In genomic region chr10:129758591-129759021, GRCh38 we compare ENCODE assay signal across 21 cellular contexts.
DNase-seq lines count a peak whose midpoint lies in the region; ATAC-seq and TF ChIP-seq lines count a peak whose summit lies in the region.
"Had no signal": no experiment of that assay in that cellular context is flagged by ENCODE, and none has a peak within 500 bp of the region (broad histone marks: within the 10 kb centered on the region; RNA-seq: fewer than 3 reads in every experiment).

No MANE protein-coding gene starts in this region.

- H3K4me3 ChIP-seq in lower lobe of right lung (no peak overlapping the region), testis (no peak overlapping the region)
- H3K4me3 ChIP-seq: BLaER1 treated with 17β-estradiol and CSF1 and Interleukin-3, amounts not matched to agents 10 nM and 100 nM; skin epidermis; thyroid gland had no signal

- H3K27ac ChIP-seq in lower lobe of right lung: no peak overlapping the region
- no peak overlapping the region for H3K27ac ChIP-seq in testis
- H3K27ac ChIP-seq: BLaER1 treated with 17β-estradiol and CSF1 and Interleukin-3, amounts not matched to agents 10 nM and 100 nM; parathyroid adenoma; skin epidermis; thyroid gland had no signal

- H3K4me1 ChIP-seq in lower lobe of right lung: no peaks in the 10 kb centered on the region
- H3K4me1 ChIP-seq in testis: no peaks in the 10 kb centered on the region
- H3K4me1 ChIP-seq: Caco-2, parathyroid adenoma had no signal

- ATAC-seq in lower lobe of right lung (no peak), GM21515 (IDR thresholded peaks at IDR 0.05; ENCODE audit: unreplicated experiment) (no peak), HG03025 (IDR thresholded peaks at IDR 0.05; ENCODE audit: low FRiP score, unreplicated experiment) (no peak)
- ATAC-seq: stimulated activated memory B cell treated with anti-CD40 and anti-IgM and Interleukin-4, amounts not matched to agents 10 μg/mL and 1 μg/mL and 100 μg/mL, for 72 hours had no signal

- 93 to 98% methylated on average over 14 of the region's 14 CpGs for WGBS in testis, 2 donors

- intact Hi-C loops in lower lobe of right lung (cut with DNase I): no loop called here
- intact Hi-C loops in testis (cut with DNase I; ENCODE audit: low total_unique reads): no loop called here

- DNase-seq in activated effector memory CD4-positive, alpha-beta T cell treated with anti-CD3 and anti-CD28 coated beads, Interleukin-2, amount 50 U/mL, for 16 hours: peak; percentile 51
- no peak for DNase-seq in activated effector memory CD4-positive, alpha-beta T cell treated with Interleukin-2 at 50 U/mL for 16 hours
- peak; percentile 58 for DNase-seq in astrocyte of the hippocampus (ENCODE audit: low read depth, low spot score)
- peak; percentile 31 for DNase-seq in lower lobe of right lung
- peak; percentile 6 for DNase-seq in testis
- DNase-seq in SKM-1 (lab: John Stamatoyannopoulos, UW; ENCODE audit: unreplicated experiment): no peak
- DNase-seq: midbrain; NCI-H1092; NCI-H1930; NCI-H226; NCI-H748 treated with DMSO at 0.1 percent for 48 hours; stimulated activated CD4-positive, alpha-beta T cell treated with anti-CD3 and anti-CD28 coated beads, Interleukin-2, amount 100 ng/mL, for 24 hours; SW 1271; thyroid gland had no signal

- H3K36me3 ChIP-seq in lower lobe of right lung (peaks cover 6% of the 10 kb centered on the region), testis (ENCODE audit: low read depth, missing control alignments) (no peaks in the 10 kb centered on the region)
- H3K36me3 ChIP-seq: thyroid gland had no signal

- TF ChIP-seq CTCF in lower lobe of right lung (IDR thresholded peaks at IDR 0.05): no peak
- TF ChIP-seq CTCF in testis (IDR thresholded peaks at IDR 0.05): no peak

- no peak for TF ChIP-seq POLR2A in testis (IDR thresholded peaks at IDR 0.05)

- H3K27me3 ChIP-seq in lower lobe of right lung (ENCODE audit: low read depth) (no peaks in the 10 kb centered on the region), testis (no peaks in the 10 kb centered on the region)
- H3K27me3 ChIP-seq: BLaER1 treated with 17β-estradiol and CSF1 and Interleukin-3, amounts not matched to agents 10 nM and 100 nM; thyroid gland had no signal

- H3K9me3 ChIP-seq in lower lobe of right lung (peaks cover 5% of the 10 kb centered on the region), testis (no peaks in the 10 kb centered on the region)
- H3K9me3 ChIP-seq: thyroid gland had no signal

Comparison
In these comparisons a context has a peak if more than half of its experiments do, and no peak if none do; other contexts are left out.
1. DNase-seq: peak in activated effector memory CD4-positive, alpha-beta T cell treated with anti-CD3 and anti-CD28 coated beads, Interleukin-2, amount 50 U/mL, for 16 hours (single experiment), astrocyte of the hippocampus (single experiment), lower lobe of right lung (single experiment) and testis (single experiment); none in activated effector memory CD4-positive, alpha-beta T cell treated with Interleukin-2 at 50 U/mL for 16 hours (single experiment) and SKM-1 (single experiment).